1 cellular context compared by ENCODE assay signal in the genomic region with DNA sequence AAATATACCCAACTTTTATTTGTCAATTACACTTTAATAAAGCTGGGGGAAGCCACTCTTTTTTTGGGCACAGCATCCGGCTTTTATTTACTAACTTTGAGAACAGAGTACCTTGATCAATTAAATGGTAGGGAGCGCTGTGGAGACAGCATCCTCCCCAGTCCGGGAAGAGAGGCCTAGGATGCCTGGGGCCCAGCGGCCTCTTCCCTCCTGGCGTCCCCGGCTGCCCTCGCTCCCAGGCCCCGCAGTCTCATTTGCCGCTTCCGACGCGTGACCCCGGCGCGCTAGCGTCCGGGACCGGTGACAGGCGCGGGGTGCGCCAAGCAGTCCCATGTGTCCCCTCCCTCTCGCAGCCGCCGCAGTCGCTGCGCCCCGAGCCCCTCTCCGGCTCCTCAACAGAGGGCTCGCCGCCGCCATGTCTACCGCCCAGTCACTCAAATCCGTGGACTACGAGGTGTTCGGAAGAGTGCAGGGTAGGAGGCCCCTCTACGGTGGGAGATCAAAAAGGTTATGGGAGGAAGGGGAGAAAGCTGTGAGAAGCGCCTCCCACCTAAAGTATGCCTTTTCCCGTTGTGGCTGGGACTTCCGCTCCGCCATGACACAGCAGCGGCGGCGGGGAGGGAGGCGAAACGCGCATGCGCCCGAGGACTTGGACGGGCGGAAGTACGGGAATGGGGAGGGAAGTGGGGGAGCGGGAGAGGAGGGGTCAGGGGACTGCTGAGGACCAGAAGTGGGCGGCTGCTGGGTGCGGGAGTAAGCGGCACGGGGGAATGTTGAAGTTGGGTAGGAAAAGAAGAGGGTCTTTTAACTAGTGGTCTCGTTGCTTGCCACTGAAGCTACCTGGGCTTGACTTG.
TF ChIP-seq lines count a peak whose summit lies in the region.

A gene (plus strand): TSS at position 332 of the 854 bp plus-strand sequence.

TF ChIP-seq in HepG2, 621 proteins besides CTCF, POLR2A, EP300 and RAD21 (continued from another document and continues in another):
- TF ChIP-seq, protein P1, sequence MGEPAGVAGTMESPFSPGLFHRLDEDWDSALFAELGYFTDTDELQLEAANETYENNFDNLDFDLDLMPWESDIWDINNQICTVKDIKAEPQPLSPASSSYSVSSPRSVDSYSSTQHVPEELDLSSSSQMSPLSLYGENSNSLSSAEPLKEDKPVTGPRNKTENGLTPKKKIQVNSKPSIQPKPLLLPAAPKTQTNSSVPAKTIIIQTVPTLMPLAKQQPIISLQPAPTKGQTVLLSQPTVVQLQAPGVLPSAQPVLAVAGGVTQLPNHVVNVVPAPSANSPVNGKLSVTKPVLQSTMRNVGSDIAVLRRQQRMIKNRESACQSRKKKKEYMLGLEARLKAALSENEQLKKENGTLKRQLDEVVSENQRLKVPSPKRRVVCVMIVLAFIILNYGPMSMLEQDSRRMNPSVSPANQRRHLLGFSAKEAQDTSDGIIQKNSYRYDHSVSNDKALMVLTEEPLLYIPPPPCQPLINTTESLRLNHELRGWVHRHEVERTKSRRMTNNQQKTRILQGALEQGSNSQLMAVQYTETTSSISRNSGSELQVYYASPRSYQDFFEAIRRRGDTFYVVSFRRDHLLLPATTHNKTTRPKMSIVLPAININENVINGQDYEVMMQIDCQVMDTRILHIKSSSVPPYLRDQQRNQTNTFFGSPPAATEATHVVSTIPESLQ (CRISPR knock-in tag; conservative IDR thresholded peaks at IDR 0.05) = peak; percentile 87
- TF ChIP-seq, protein P2, sequence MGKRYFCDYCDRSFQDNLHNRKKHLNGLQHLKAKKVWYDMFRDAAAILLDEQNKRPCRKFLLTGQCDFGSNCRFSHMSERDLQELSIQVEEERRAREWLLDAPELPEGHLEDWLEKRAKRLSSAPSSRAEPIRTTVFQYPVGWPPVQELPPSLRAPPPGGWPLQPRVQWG (CRISPR knock-in tag; IDR thresholded peaks at IDR 0.05; ENCODE audit: borderline replicate concordance, low read depth) = no peak
- TF ChIP-seq TOE1 (CRISPR knock-in tag; IDR thresholded peaks at IDR 0.05) (0 out of 2 replicates have a peak, but pooled peaks have one; percentile 37), ZNF34 (CRISPR knock-in tag; IDR thresholded peaks at IDR 0.05; ENCODE audit: borderline replicate concordance) (0 out of 2 replicates have a peak, but pooled peaks have one; percentile 95), SIX4 (CRISPR knock-in tag; IDR thresholded peaks at IDR 0.05) (no peak), HOXA9 (CRISPR knock-in tag; IDR thresholded peaks at IDR 0.05; ENCODE audit: borderline replicate concordance) (peak; percentile 98), POGZ (CRISPR knock-in tag; IDR thresholded peaks at IDR 0.05) (peak; percentile 98), ZNF234 (CRISPR knock-in tag; conservative IDR thresholded peaks at IDR 0.05) (no peak), GATAD1 (CRISPR knock-in tag; IDR thresholded peaks at IDR 0.05) (peak; percentile 80), ZBTB8A (CRISPR knock-in tag; IDR thresholded peaks at IDR 0.05; ENCODE audit: borderline replicate concordance, low read depth) (0 out of 2 replicates have a peak, but pooled peaks have one; percentile 56), DPF2 (CRISPR knock-in tag; IDR thresholded peaks at IDR 0.05; ENCODE audit: borderline replicate concordance, low read depth) (no peak), ZNF543 (CRISPR knock-in tag; IDR thresholded peaks at IDR 0.05) (peak; percentile 82), SMC3 (IDR thresholded peaks at IDR 0.05; ENCODE audit: low read length) (peak; percentile 18; the same call in 1 of the 2 replicates), MBD4 (IDR thresholded peaks at IDR 0.05; ENCODE audit: borderline replicate concordance, low read length) (no peak), AHR (CRISPR knock-in tag; IDR thresholded peaks at IDR 0.05) (peak; percentile 96; the same call in 1 of the 2 replicates), SUZ12 (IDR thresholded peaks at IDR 0.05; ENCODE audit: low read depth, low read length) (no peak), ZNF33B (CRISPR knock-in tag; IDR thresholded peaks at IDR 0.05) (peak; percentile 98), ISL2 (CRISPR knock-in tag; IDR thresholded peaks at IDR 0.05) (peak; percentile 86), SALL1 (CRISPR knock-in tag; IDR thresholded peaks at IDR 0.05) (peak; percentile 98), ZNF256 (CRISPR knock-in tag; conservative IDR thresholded peaks at IDR 0.05) (0 out of 2 replicates have a peak, but pooled peaks have one; percentile 77), TAF15 (IDR thresholded peaks at IDR 0.05; ENCODE audit: low read depth, low read length, poor library complexity, severe bottlenecking) (no peak), ZC3H4 (CRISPR knock-in tag; IDR thresholded peaks at IDR 0.05; ENCODE audit: borderline replicate concordance) (peak; percentile 95), TEAD3 (CRISPR knock-in tag; optimal IDR thresholded peaks at IDR 0.05; ENCODE audit: borderline replicate concordance) (peak; percentile 45), SNAPC2 (CRISPR knock-in tag; IDR thresholded peaks at IDR 0.05) (peak; percentile 66; the same call in 1 of the 2 replicates), MEIS2 (CRISPR knock-in tag; IDR thresholded peaks at IDR 0.05) (peak; percentile 78), ZNF788 (CRISPR knock-in tag; IDR thresholded peaks at IDR 0.05; ENCODE audit: borderline replicate concordance) (peak; percentile 100), ZNF20 (CRISPR knock-in tag; IDR thresholded peaks at IDR 0.05) (peak; percentile 86)
- TF ChIP-seq, protein P3, sequence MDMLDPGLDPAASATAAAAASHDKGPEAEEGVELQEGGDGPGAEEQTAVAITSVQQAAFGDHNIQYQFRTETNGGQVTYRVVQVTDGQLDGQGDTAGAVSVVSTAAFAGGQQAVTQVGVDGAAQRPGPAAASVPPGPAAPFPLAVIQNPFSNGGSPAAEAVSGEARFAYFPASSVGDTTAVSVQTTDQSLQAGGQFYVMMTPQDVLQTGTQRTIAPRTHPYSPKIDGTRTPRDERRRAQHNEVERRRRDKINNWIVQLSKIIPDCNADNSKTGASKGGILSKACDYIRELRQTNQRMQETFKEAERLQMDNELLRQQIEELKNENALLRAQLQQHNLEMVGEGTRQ (IDR thresholded peaks at IDR 0.05; ENCODE audit: low read depth, low read length) = no peak
- TF ChIP-seq, protein P3 (CRISPR knock-in tag; IDR thresholded peaks at IDR 0.05; ENCODE audit: borderline replicate concordance) = peak; percentile 58; the same call in 1 of the 2 replicates
- TF ChIP-seq, protein P4, sequence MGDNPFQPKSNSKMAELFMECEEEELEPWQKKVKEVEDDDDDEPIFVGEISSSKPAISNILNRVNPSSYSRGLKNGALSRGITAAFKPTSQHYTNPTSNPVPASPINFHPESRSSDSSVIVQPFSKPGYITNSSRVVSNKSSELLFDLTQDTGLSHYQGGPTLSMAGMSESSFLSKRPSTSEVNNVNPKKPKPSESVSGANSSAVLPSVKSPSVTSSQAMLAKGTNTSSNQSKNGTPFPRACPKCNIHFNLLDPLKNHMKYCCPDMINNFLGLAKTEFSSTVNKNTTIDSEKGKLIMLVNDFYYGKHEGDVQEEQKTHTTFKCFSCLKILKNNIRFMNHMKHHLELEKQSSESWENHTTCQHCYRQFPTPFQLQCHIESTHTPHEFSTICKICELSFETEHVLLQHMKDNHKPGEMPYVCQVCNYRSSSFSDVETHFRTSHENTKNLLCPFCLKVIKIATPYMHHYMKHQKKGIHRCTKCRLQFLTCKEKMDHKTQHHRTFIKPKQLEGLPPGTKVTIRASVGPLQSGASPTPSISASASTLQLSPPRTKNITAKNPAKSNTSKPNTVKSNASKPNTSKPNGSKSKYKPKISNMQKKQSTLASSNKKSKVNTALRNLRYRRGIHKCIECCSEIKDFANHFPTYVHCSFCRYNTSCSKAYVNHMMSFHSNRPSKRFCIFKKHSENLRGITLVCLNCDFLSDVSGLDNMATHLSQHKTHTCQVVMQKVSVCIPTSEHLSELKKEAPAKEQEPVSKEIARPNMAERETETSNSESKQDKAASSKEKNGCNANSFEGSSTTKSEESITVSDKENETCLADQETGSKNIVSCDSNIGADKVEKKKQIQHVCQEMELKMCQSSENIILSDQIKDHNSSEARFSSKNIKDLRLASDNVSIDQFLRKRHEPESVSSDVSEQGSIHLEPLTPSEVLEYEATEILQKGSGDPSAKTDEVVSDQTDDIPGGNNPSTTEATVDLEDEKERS (CRISPR knock-in tag; IDR thresholded peaks at IDR 0.05) = peak; percentile 79
- TF ChIP-seq, protein P5, sequence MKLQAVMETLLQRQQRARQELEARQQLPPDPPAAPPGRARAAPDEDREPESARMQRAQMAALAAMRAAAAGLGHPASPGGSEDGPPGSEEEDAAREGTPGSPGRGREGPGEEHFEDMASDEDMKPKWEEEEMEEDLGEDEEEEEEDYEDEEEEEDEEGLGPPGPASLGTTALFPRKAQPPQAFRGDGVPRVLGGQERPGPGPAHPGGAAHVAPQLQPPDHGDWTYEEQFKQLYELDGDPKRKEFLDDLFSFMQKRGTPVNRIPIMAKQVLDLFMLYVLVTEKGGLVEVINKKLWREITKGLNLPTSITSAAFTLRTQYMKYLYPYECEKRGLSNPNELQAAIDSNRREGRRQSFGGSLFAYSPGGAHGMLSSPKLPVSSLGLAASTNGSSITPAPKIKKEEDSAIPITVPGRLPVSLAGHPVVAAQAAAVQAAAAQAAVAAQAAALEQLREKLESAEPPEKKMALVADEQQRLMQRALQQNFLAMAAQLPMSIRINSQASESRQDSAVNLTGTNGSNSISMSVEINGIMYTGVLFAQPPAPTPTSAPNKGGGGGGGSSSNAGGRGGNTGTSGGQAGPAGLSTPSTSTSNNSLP (IDR thresholded peaks at IDR 0.05; ENCODE audit: low read depth, low read length) = peak; percentile 60
- TF ChIP-seq, protein P6, sequence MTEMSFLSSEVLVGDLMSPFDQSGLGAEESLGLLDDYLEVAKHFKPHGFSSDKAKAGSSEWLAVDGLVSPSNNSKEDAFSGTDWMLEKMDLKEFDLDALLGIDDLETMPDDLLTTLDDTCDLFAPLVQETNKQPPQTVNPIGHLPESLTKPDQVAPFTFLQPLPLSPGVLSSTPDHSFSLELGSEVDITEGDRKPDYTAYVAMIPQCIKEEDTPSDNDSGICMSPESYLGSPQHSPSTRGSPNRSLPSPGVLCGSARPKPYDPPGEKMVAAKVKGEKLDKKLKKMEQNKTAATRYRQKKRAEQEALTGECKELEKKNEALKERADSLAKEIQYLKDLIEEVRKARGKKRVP (CRISPR knock-in tag; IDR thresholded peaks at IDR 0.05) = peak in 1 of 2 experiments; percentile 84; a peak in 3 of 4 replicates
- TF ChIP-seq, protein P7, sequence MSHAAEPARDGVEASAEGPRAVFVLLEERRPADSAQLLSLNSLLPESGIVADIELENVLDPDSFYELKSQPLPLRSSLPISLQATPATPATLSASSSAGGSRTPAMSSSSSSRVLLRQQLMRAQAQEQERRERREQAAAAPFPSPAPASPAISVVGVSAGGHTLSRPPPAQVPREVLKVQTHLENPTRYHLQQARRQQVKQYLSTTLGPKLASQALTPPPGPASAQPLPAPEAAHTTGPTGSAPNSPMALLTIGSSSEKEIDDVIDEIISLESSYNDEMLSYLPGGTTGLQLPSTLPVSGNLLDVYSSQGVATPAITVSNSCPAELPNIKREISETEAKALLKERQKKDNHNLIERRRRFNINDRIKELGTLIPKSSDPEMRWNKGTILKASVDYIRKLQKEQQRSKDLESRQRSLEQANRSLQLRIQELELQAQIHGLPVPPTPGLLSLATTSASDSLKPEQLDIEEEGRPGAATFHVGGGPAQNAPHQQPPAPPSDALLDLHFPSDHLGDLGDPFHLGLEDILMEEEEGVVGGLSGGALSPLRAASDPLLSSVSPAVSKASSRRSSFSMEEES (CRISPR knock-in tag; IDR thresholded peaks at IDR 0.05) = peak; percentile 32
- TF ChIP-seq, protein P8, sequence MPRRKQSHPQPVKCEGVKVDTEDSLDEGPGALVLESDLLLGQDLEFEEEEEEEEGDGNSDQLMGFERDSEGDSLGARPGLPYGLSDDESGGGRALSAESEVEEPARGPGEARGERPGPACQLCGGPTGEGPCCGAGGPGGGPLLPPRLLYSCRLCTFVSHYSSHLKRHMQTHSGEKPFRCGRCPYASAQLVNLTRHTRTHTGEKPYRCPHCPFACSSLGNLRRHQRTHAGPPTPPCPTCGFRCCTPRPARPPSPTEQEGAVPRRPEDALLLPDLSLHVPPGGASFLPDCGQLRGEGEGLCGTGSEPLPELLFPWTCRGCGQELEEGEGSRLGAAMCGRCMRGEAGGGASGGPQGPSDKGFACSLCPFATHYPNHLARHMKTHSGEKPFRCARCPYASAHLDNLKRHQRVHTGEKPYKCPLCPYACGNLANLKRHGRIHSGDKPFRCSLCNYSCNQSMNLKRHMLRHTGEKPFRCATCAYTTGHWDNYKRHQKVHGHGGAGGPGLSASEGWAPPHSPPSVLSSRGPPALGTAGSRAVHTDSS (CRISPR knock-in tag; conservative IDR thresholded peaks at IDR 0.05) = no peak
- TF ChIP-seq, protein P9, sequence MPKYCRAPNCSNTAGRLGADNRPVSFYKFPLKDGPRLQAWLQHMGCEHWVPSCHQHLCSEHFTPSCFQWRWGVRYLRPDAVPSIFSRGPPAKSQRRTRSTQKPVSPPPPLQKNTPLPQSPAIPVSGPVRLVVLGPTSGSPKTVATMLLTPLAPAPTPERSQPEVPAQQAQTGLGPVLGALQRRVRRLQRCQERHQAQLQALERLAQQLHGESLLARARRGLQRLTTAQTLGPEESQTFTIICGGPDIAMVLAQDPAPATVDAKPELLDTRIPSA (CRISPR knock-in tag; IDR thresholded peaks at IDR 0.05; ENCODE audit: borderline replicate concordance) = peak; percentile 32; the same call in 1 of the 2 replicates
- TF ChIP-seq, protein P10, sequence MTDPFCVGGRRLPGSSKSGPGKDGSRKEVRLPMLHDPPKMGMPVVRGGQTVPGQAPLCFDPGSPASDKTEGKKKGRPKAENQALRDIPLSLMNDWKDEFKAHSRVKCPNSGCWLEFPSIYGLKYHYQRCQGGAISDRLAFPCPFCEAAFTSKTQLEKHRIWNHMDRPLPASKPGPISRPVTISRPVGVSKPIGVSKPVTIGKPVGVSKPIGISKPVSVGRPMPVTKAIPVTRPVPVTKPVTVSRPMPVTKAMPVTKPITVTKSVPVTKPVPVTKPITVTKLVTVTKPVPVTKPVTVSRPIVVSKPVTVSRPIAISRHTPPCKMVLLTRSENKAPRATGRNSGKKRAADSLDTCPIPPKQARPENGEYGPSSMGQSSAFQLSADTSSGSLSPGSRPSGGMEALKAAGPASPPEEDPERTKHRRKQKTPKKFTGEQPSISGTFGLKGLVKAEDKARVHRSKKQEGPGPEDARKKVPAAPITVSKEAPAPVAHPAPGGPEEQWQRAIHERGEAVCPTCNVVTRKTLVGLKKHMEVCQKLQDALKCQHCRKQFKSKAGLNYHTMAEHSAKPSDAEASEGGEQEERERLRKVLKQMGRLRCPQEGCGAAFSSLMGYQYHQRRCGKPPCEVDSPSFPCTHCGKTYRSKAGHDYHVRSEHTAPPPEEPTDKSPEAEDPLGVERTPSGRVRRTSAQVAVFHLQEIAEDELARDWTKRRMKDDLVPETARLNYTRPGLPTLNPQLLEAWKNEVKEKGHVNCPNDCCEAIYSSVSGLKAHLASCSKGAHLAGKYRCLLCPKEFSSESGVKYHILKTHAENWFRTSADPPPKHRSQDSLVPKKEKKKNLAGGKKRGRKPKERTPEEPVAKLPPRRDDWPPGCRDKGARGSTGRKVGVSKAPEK (CRISPR knock-in tag; IDR thresholded peaks at IDR 0.05; ENCODE audit: borderline replicate concordance) = peak; percentile 88; the same call in 1 of the 2 replicates
